In genomic region chr17:61161615-61162134, GRCh38 we compare ENCODE assay signal across 16 cellular contexts.
A peak's percentile ranks its signal among the peaks of the same experiment; 100 is the strongest.
DNase-seq lines count a peak whose midpoint lies in the region; ATAC-seq, FAIRE-seq and TF ChIP-seq lines count a peak whose summit lies in the region.
"Had no signal": no experiment of that assay in that cellular context is flagged by ENCODE, and none has a peak within 500 bp of the region (broad histone marks: within the 10 kb centered on the region; RNA-seq: fewer than 3 reads in every experiment).

No MANE protein-coding gene starts in this region.

- 84 to 96% (median 90%) methylated on average over 9 of the region's 9 CpGs for WGBS in adrenal gland, 4 donors

- no peaks in the 10 kb centered on the region for H3K27me3 ChIP-seq in fibroblast of lung (ENCODE audit: control insufficient read depth, insufficient read depth, low read length)
- no peaks in the 10 kb centered on the region for H3K27me3 ChIP-seq in adrenal gland

- TF ChIP-seq CTCF in fibroblast of lung (conservative IDR thresholded peaks at IDR 0.05 in 1 of 2, IDR thresholded peaks at IDR 0.05 in 1 of 2; ENCODE audit: low read depth in 1 of 2, low read length in 2 of 2): no peak
- TF ChIP-seq CTCF in mesothelial cell of epicardium (IDR thresholded peaks at IDR 0.05; ENCODE audit: unreplicated experiment): no peak
- TF ChIP-seq CTCF in adrenal gland (IDR thresholded peaks at IDR 0.05): no peak

- H3K36me3 Mint-ChIP-seq in mesothelial cell of epicardium: peaks cover 9% of the 10 kb centered on the region

- H3K4me1 ChIP-seq in fibroblast of lung (ENCODE audit: control insufficient read depth, extremely low read depth, insufficient read depth, low read length) (peaks cover 10% of the 10 kb centered on the region), adrenal gland (replicated peaks in 1 of 2) (peaks cover 0 to 13% of the 10 kb centered on the region in 2 donors)

- peak overlapping the region; percentile 1 for H3K4me2 ChIP-seq in fibroblast of lung (ENCODE audit: extremely low read depth, insufficient read depth, low read length)

- no peaks in the 10 kb centered on the region for H3K36me3 ChIP-seq in fibroblast of lung (ENCODE audit: control insufficient read depth, insufficient read depth, low read length)
- no peaks in the 10 kb centered on the region for H3K36me3 ChIP-seq in adrenal gland (replicated peaks in 1 of 2)

- H3K79me2 ChIP-seq in fibroblast of lung (ENCODE audit: control insufficient read depth, insufficient read depth, low read length): peaks cover 1% of the 10 kb centered on the region

- no peaks in the 10 kb centered on the region for H3K9me3 Mint-ChIP-seq in stimulated activated naive CD8-positive, alpha-beta T cell treated with anti-CD3 and anti-CD28 coated beads, Interleukin-15, amount 100 ng/mL, for 72 hours
- H3K9me3 Mint-ChIP-seq in mesothelial cell of epicardium: peaks cover 6% of the 10 kb centered on the region

- no peaks in the 10 kb centered on the region for H3K27me3 Mint-ChIP-seq in stimulated activated naive CD8-positive, alpha-beta T cell treated with anti-CD3 and anti-CD28 coated beads, Interleukin-15, amount 100 ng/mL, for 72 hours
- H3K27me3 Mint-ChIP-seq in mesothelial cell of epicardium (ENCODE audit: low read depth): no peaks in the 10 kb centered on the region

- H2AFZ ChIP-seq in fibroblast of lung (ENCODE audit: low read length): no peak overlapping the region

- H3K9ac ChIP-seq in fibroblast of lung (ENCODE audit: insufficient read depth, low read length): no peak overlapping the region

- intact Hi-C loops in adrenal gland (cut with DNase I): no loop called here

- FAIRE-seq in urothelium cell line (lab: Jason Lieb, UNC): peak; percentile 13
- FAIRE-seq: GM18507 had no signal

- H3K9me3 ChIP-seq in fibroblast of lung (ENCODE audit: control insufficient read depth, insufficient read depth, low read depth, low read length): no peaks in the 10 kb centered on the region
- no peaks in the 10 kb centered on the region for H3K9me3 ChIP-seq in adrenal gland (replicated peaks in 1 of 3)

- peak overlapping the region; percentile 59 to 65 for H3K27ac Mint-ChIP-seq in stimulated activated naive CD8-positive, alpha-beta T cell treated with anti-CD3 and anti-CD28 coated beads, Interleukin-15, amount 100 ng/mL, for 72 hours
- H3K27ac Mint-ChIP-seq in mesothelial cell of epicardium: peak overlapping the region; percentile 98

- H3K4me1 Mint-ChIP-seq in stimulated activated naive CD8-positive, alpha-beta T cell treated with anti-CD3 and anti-CD28 coated beads, Interleukin-15, amount 100 ng/mL, for 72 hours: peaks cover 24% of the 10 kb centered on the region
- peaks cover 61% of the 10 kb centered on the region for H3K4me1 Mint-ChIP-seq in mesothelial cell of epicardium

- DNase-seq in stimulated activated naive CD8-positive, alpha-beta T cell treated with anti-CD3 and anti-CD28 coated beads, Interleukin-15, amount 100 ng/mL, for 72 hours: no peak
- DNase-seq in stimulated activated naive CD8-positive, alpha-beta T cell treated with anti-CD3 and anti-CD28 coated beads, Interleukin-15, Interleukin-2, amounts not matched to agents 100 U/mL and 50 U/mL, for 24 hours: no peak
- peak in 1 of 2 donors; percentile 25 for DNase-seq in fibroblast of lung (ENCODE audit: low read depth in 2 of 2)
- no peak for DNase-seq in mesothelial cell of epicardium (ENCODE audit: low spot score in 2 of 2, unreplicated experiment in 2 of 2)
- no peak for DNase-seq in urothelium cell line (ENCODE audit: low spot score)
- no peak for DNase-seq in activated T-cell treated with anti-CD3 and anti-CD28 coated beads, Interleukin-2, amount 50 U/mL, for 1 hour
- DNase-seq in adrenal gland: no peak
- no peak for DNase-seq in superior temporal gyrus (ENCODE audit: extremely low spot score)
- DNase-seq: DMS53, HCEC 1CT, Karpas-422, NCI-H187 treated with DMSO at 0.1 percent for 48 hours, NCI-H2171 treated with DMSO at 0.1 percent for 48 hours, NCI-H524 had no signal

- H4K20me1 ChIP-seq in fibroblast of lung (ENCODE audit: control insufficient read depth, extremely low read depth, insufficient read depth, low read length): no peaks in the 10 kb centered on the region

- TF ChIP-seq POLR2A in adrenal gland (IDR thresholded peaks at IDR 0.05): no peak

- ATAC-seq in stimulated activated naive CD8-positive, alpha-beta T cell treated with anti-CD3 and anti-CD28 coated beads, Interleukin-15, amount 100 ng/mL, for 72 hours: no peak
- ATAC-seq in stimulated activated naive CD8-positive, alpha-beta T cell treated with anti-CD3 and anti-CD28 coated beads, Interleukin-15, Interleukin-2, amounts not matched to agents 100 U/mL and 50 U/mL, for 24 hours: no peak

- H3K27ac ChIP-seq in fibroblast of lung (ENCODE audit: insufficient read depth, low read length): no peak overlapping the region
- H3K27ac ChIP-seq in adrenal gland: peak overlapping the region in 1 of 5 donors; percentile 4
- H3K27ac ChIP-seq: C4-2B had no signal

- H3K4me3 ChIP-seq in fibroblast of lung (replicated peaks in 1 of 4; ENCODE audit: control extremely low read depth in 1 of 4, insufficient read depth in 1 of 4, low read depth in 3 of 4, low read length in 4 of 4): no peak overlapping the region
- no peak overlapping the region for H3K4me3 ChIP-seq in adrenal gland

- H3K4me3 Mint-ChIP-seq in stimulated activated naive CD8-positive, alpha-beta T cell treated with anti-CD3 and anti-CD28 coated beads, Interleukin-15, amount 100 ng/mL, for 72 hours: no peak overlapping the region
- peak overlapping the region; percentile 8 for H3K4me3 Mint-ChIP-seq in mesothelial cell of epicardium
